Comparison of ENCODE assay signal across 8 cellular contexts in genomic region chr15:60326824-60327654, GRCh38.
DNase-seq lines count a peak whose midpoint lies in the region; ATAC-seq and TF ChIP-seq lines count a peak whose summit lies in the region.

No MANE protein-coding gene starts in this region.

- H3K36me3 Mint-ChIP-seq in CD14-positive monocyte: no peaks in the 10 kb centered on the region
- H3K36me3 Mint-ChIP-seq in activated T-helper 1 cell treated with anti-CD3 and anti-CD28 coated beads, Interleukin-12 subunit alpha, Interleukin-12 subunit beta, Interleukin-2, Interleukin-4 antibody, amounts not matched to agents 30 ng/mL and 10 ng/mL and 1 ng/mL, durations not matched to agents 14 hours and 24 hours and 36 hours (ENCODE audit: low read depth): no peaks in the 10 kb centered on the region

- ATAC-seq in stimulated activated naive CD8-positive, alpha-beta T cell treated with anti-CD3 and anti-CD28 coated beads, Interleukin-15, Interleukin-2, amounts not matched to agents 100 U/mL and 50 U/mL, for 24 hours: no peak
- ATAC-seq in GM18519 (IDR thresholded peaks at IDR 0.05; ENCODE audit: low FRiP score, unreplicated experiment): no peak
- ATAC-seq in HG02571 (IDR thresholded peaks at IDR 0.05; ENCODE audit: unreplicated experiment): no peak

- intact Hi-C loops in CD14-positive monocyte (cut with micrococcal nuclease): loop anchor here (5.0 to 10.0 kb wide), 2 partner anchors 632 to 635 kb away; no protein-coding TSS in a partner anchor
- intact Hi-C loops in activated T-helper 1 cell treated with anti-CD3 and anti-CD28 coated beads, Interleukin-12 subunit alpha, Interleukin-12 subunit beta, Interleukin-2, Interleukin-4 antibody, amounts not matched to agents 30 ng/mL and 10 ng/mL and 1 ng/mL, durations not matched to agents 14 hours and 24 hours and 36 hours (cut with micrococcal nuclease): loop anchor here (1.0 to 10.0 kb wide), 8 partner anchors 112 to 1508 kb away; no protein-coding TSS in a partner anchor

- TF ChIP-seq CTCF in CD14-positive monocyte (IDR thresholded peaks at IDR 0.05) (peak; percentile 75), GM13976 (IDR thresholded peaks at IDR 0.05; ENCODE audit: borderline replicate concordance, control extremely low read depth, extremely low read depth, insufficient read depth, missing control alignments) (peak; percentile 40)

- peaks cover 2% of the 10 kb centered on the region for H3K4me1 Mint-ChIP-seq in CD14-positive monocyte
- peaks cover 7% of the 10 kb centered on the region for H3K4me1 Mint-ChIP-seq in activated T-helper 1 cell treated with anti-CD3 and anti-CD28 coated beads, Interleukin-12 subunit alpha, Interleukin-12 subunit beta, Interleukin-2, Interleukin-4 antibody, amounts not matched to agents 30 ng/mL and 10 ng/mL and 1 ng/mL, durations not matched to agents 14 hours and 24 hours and 36 hours (ENCODE audit: low read depth)

- H3K27ac Mint-ChIP-seq in CD14-positive monocyte: no peak overlapping the region
- H3K27ac Mint-ChIP-seq in activated T-helper 1 cell treated with anti-CD3 and anti-CD28 coated beads, Interleukin-12 subunit alpha, Interleukin-12 subunit beta, Interleukin-2, Interleukin-4 antibody, amounts not matched to agents 30 ng/mL and 10 ng/mL and 1 ng/mL, durations not matched to agents 14 hours and 24 hours and 36 hours: no peak overlapping the region

- H3K9me3 Mint-ChIP-seq in CD14-positive monocyte: no peaks in the 10 kb centered on the region
- H3K9me3 Mint-ChIP-seq in activated T-helper 1 cell treated with anti-CD3 and anti-CD28 coated beads, Interleukin-12 subunit alpha, Interleukin-12 subunit beta, Interleukin-2, Interleukin-4 antibody, amounts not matched to agents 30 ng/mL and 10 ng/mL and 1 ng/mL, durations not matched to agents 14 hours and 24 hours and 36 hours: no peaks in the 10 kb centered on the region

- DNase-seq in CD14-positive monocyte (ENCODE audit: low spot score) (no peak), GM13976 (ENCODE audit: low spot score) (peak; percentile 41), NCI-H446 treated with DMSO at 0.1 percent for 48 hours (lab: John Stamatoyannopoulos, UW) (peak; percentile 38), iPS-NIHi11 (ENCODE audit: low spot score) (peak; percentile 51)
- DNase-seq in activated T-helper 1 cell treated with anti-CD3 and anti-CD28 coated beads, Interleukin-12 subunit alpha, Interleukin-12 subunit beta, Interleukin-2, Interleukin-4 antibody, amounts not matched to agents 30 ng/mL and 10 ng/mL and 1 ng/mL, durations not matched to agents 14 hours and 24 hours and 36 hours (ENCODE audit: low spot score): peak; percentile 13
- peak; percentile 17 for DNase-seq in stimulated activated naive CD8-positive, alpha-beta T cell treated with anti-CD3 and anti-CD28 coated beads, Interleukin-15, Interleukin-2, amounts not matched to agents 100 U/mL and 50 U/mL, for 24 hours

- peaks cover 10 to 27% (median 11%) of the 10 kb centered on the region in 3 donors for H3K27me3 Mint-ChIP-seq in CD14-positive monocyte (ENCODE audit: low read depth in 3 of 3)
- peaks cover 56% of the 10 kb centered on the region for H3K27me3 Mint-ChIP-seq in activated T-helper 1 cell treated with anti-CD3 and anti-CD28 coated beads, Interleukin-12 subunit alpha, Interleukin-12 subunit beta, Interleukin-2, Interleukin-4 antibody, amounts not matched to agents 30 ng/mL and 10 ng/mL and 1 ng/mL, durations not matched to agents 14 hours and 24 hours and 36 hours (ENCODE audit: insufficient read depth)

- H3K4me3 Mint-ChIP-seq in CD14-positive monocyte: peak overlapping the region in 1 of 2 donors; percentile 23
- H3K4me3 Mint-ChIP-seq in activated T-helper 1 cell treated with anti-CD3 and anti-CD28 coated beads, Interleukin-12 subunit alpha, Interleukin-12 subunit beta, Interleukin-2, Interleukin-4 antibody, amounts not matched to agents 30 ng/mL and 10 ng/mL and 1 ng/mL, durations not matched to agents 14 hours and 24 hours and 36 hours: no peak overlapping the region

- in situ Hi-C loops in GM13976 (cut with MboI; ENCODE audit: low sequenced_read_pairs, unreplicated experiment): loop anchor here (10.0 kb wide), 1 partner anchor 602 kb away; no protein-coding TSS in a partner anchor
